14 cellular contexts compared by ENCODE assay signal in genomic region chr3:63207066-63207590, GRCh38.
A peak's percentile ranks its signal among the peaks of the same experiment; 100 is the strongest.
DNase-seq lines count a peak whose midpoint lies in the region; ATAC-seq, FAIRE-seq and TF ChIP-seq lines count a peak whose summit lies in the region.
"Had no signal": no experiment of that assay in that cellular context is flagged by ENCODE, and none has a peak within 500 bp of the region (broad histone marks: within the 10 kb centered on the region; RNA-seq: fewer than 3 reads in every experiment).

No MANE protein-coding gene starts in this region.

- no peak overlapping the region for H3K4me2 ChIP-seq in HepG2 (ENCODE audit: low read depth, low read length)
- H3K4me2 ChIP-seq: BLaER1 treated with 17β-estradiol and CSF1 and Interleukin-3, amounts not matched to agents 10 nM and 100 nM had no signal

- TF ChIP-seq RAD21 in HepG2 (CRISPR knock-in tag; IDR thresholded peaks at IDR 0.05) = no peak

- no peaks in the 10 kb centered on the region for H3K36me3 ChIP-seq in HepG2 (replicated peaks in 1 of 2; ENCODE audit: control insufficient read depth in 1 of 2, insufficient read depth in 2 of 2, low read length in 2 of 2)
- no peaks in the 10 kb centered on the region for H3K36me3 ChIP-seq in right lobe of liver
- H3K36me3 ChIP-seq: BLaER1 treated with 17β-estradiol and CSF1 and Interleukin-3, amounts not matched to agents 10 nM and 100 nM had no signal

- ATAC-seq in HepG2 (no peak), right lobe of liver (no peak), Right ventricle myocardium inferior (no peak), right cardiac atrium (no peak)
- ATAC-seq: GM12878 had no signal

- no peak for TF ChIP-seq POLR2A in HepG2 (IDR thresholded peaks at IDR 0.05; ENCODE audit: insufficient read depth in 1 of 2, low read depth in 2 of 2, low read length in 2 of 2)
- no peak for TF ChIP-seq POLR2A in right lobe of liver (IDR thresholded peaks at IDR 0.05)

- no peak overlapping the region for H3K4me3 ChIP-seq in HepG2 (replicated peaks in 1 of 3; ENCODE audit: insufficient read depth in 1 of 3, low read depth in 2 of 3, low read length in 3 of 3)
- no peak overlapping the region for H3K4me3 ChIP-seq in right lobe of liver
- H3K4me3 ChIP-seq in epithelial cell of esophagus (ENCODE audit: low read length) = no peak overlapping the region
- no peak overlapping the region for H3K4me3 ChIP-seq in fibroblast of villous mesenchyme (ENCODE audit: low read depth, low read length)
- H3K4me3 ChIP-seq in right cardiac atrium (ENCODE audit: low read length) = no peak overlapping the region
- H3K4me3 ChIP-seq: BLaER1 treated with 17β-estradiol and CSF1 and Interleukin-3, amounts not matched to agents 10 nM and 100 nM; GM12878 had no signal

- no peak overlapping the region for H3K9ac ChIP-seq in HepG2 (ENCODE audit: insufficient read depth, low read depth, low read length)
- H3K9ac ChIP-seq: BLaER1 treated with 17β-estradiol and CSF1 and Interleukin-3, amounts not matched to agents 10 nM and 100 nM had no signal

- no peaks in the 10 kb centered on the region for H3K79me2 ChIP-seq in HepG2 (ENCODE audit: insufficient read depth, low read length)

- no TSS peak for BruUV-seq in HepG2 (replicated peaks; lab: Mats Ljungman, UMichigan)

- no peak overlapping the region for H3K27ac ChIP-seq in HepG2 (ENCODE audit: extremely low read length, insufficient read depth, low read length)
- no peak overlapping the region for H3K27ac ChIP-seq in right lobe of liver
- H3K27ac ChIP-seq in right cardiac atrium (ENCODE audit: low read length) = no peak overlapping the region
- H3K27ac ChIP-seq: BLaER1 treated with 17β-estradiol and CSF1 and Interleukin-3, amounts not matched to agents 10 nM and 100 nM had no signal

- H3K9me3 ChIP-seq in HepG2 (ENCODE audit: low read length) (no peaks in the 10 kb centered on the region), right lobe of liver (no peaks in the 10 kb centered on the region), right cardiac atrium (ENCODE audit: control insufficient read depth, low read length) (no peaks in the 10 kb centered on the region)
- H3K9me3 ChIP-seq: BLaER1 treated with 17β-estradiol and CSF1 and Interleukin-3, amounts not matched to agents 10 nM and 100 nM had no signal

- no peaks in the 10 kb centered on the region for H4K20me1 ChIP-seq in HepG2 (ENCODE audit: insufficient read depth, low read length)
- H4K20me1 ChIP-seq: BLaER1 treated with 17β-estradiol and CSF1 and Interleukin-3, amounts not matched to agents 10 nM and 100 nM had no signal

- intact Hi-C loops in HepG2 (cut with micrococcal nuclease; ENCODE audit: unreplicated experiment) = no loop called here
- intact Hi-C loops in right lobe of liver (cut with DNase I) = no loop called here
- intact Hi-C loops in Right ventricle myocardium inferior (cut with DNase I) = no loop called here
- intact Hi-C loops in right cardiac atrium (cut with DNase I) = no loop called here

- CTCF ChIA-PET in HepG2 (lab: Yijun Ruan, JAX; ENCODE audit: low intra/inter-chr PET ratio, low total read pairs) = no interaction called here

- no peak overlapping the region for H2AFZ ChIP-seq in HepG2 (ENCODE audit: low read length)

- WGBS in HepG2 (ENCODE audit: low lambda C conversion rate) = 0% methylated on average over 2 of the region's 2 CpGs
- WGBS in right lobe of liver (ENCODE audit: insufficient coverage, low coverage, low lambda C conversion rate, missing lambda C conversion rate) = 30% methylated on average over 2 of the region's 2 CpGs
- 68% methylated on average over 2 of the region's 2 CpGs for WGBS in right cardiac atrium

- H3K27me3 ChIP-seq in HepG2 (ENCODE audit: control insufficient read depth in 1 of 2, insufficient read depth in 2 of 2, low read length in 2 of 2) = no peaks in the 10 kb centered on the region
- no peaks in the 10 kb centered on the region for H3K27me3 ChIP-seq in right lobe of liver
- H3K27me3 ChIP-seq in right cardiac atrium (ENCODE audit: control insufficient read depth, insufficient read depth) = no peaks in the 10 kb centered on the region
- H3K27me3 ChIP-seq: BLaER1 treated with 17β-estradiol and CSF1 and Interleukin-3, amounts not matched to agents 10 nM and 100 nM had no signal

- in situ Hi-C loops in HepG2 (cut with HindIII; ENCODE audit: extremely low pct_ligation_motif_present, low pct_unique_long_range_greater_than_20kb) = no loop called here

- TF ChIP-seq CTCF in HepG2 (CRISPR knock-in tag; IDR thresholded peaks at IDR 0.05) (no peak), right lobe of liver (IDR thresholded peaks at IDR 0.05) (no peak), epithelial cell of esophagus (IDR thresholded peaks at IDR 0.05; ENCODE audit: insufficient read depth, low read depth, low read length, missing control alignments) (no peak), fibroblast of villous mesenchyme (IDR thresholded peaks at IDR 0.05; ENCODE audit: insufficient read depth, low read depth, low read length) (no peak)

- no peak for FAIRE-seq in HepG2 (lab: Jason Lieb, UNC)
- FAIRE-seq: GM12878 had no signal

- POLR2A ChIA-PET in HepG2 (lab: Yijun Ruan, JAX) = no interaction called here

- H3K4me1 ChIP-seq in HepG2 (ENCODE audit: insufficient read depth, low read length) (no peaks in the 10 kb centered on the region), right lobe of liver (no peaks in the 10 kb centered on the region), right cardiac atrium (ENCODE audit: control insufficient read depth, insufficient read depth, low read length) (no peaks in the 10 kb centered on the region)
- H3K4me1 ChIP-seq: BLaER1 treated with 17β-estradiol and CSF1 and Interleukin-3, amounts not matched to agents 10 nM and 100 nM had no signal

- no peak for DNase-seq in HepG2 (ENCODE audit: low spot score)
- no peak for DNase-seq in right lobe of liver
- peak; percentile 13 for DNase-seq in epithelial cell of esophagus (ENCODE audit: low read depth)
- DNase-seq in fibroblast of villous mesenchyme (ENCODE audit: low read depth) = peak; percentile 3
- no peak for DNase-seq in Right ventricle myocardium inferior (ENCODE audit: missing footprints)
- DNase-seq in activated CD4-positive, alpha-beta T cell treated with anti-CD3 and anti-CD28 coated beads for 4 hours = no peak
- DNase-seq in right cardiac atrium = no peak
- DNase-seq: 8988T; CD4-positive, CD25-positive, alpha-beta regulatory T cell; DMS 273 treated with DMSO at 0.1 percent for 48 hours; IMR-90; KBM-7 had no signal

- TF ChIP-seq EP300 in HepG2 (IDR thresholded peaks at IDR 0.05; ENCODE audit: low read depth in 2 of 2, low read length in 2 of 2) (no peak), HepG2 (CRISPR knock-in tag; IDR thresholded peaks at IDR 0.05; ENCODE audit: borderline replicate concordance) (no peak)

TF ChIP-seq in HepG2, 621 proteins besides CTCF, POLR2A, EP300 and RAD21:
- TF ChIP-seq SKI (IDR thresholded peaks at IDR 0.05; ENCODE audit: partially characterized antibody) (no peak), CREB1 (IDR thresholded peaks at IDR 0.05) (peak; percentile 52), CREB1 (CRISPR knock-in tag; IDR thresholded peaks at IDR 0.05) (no peak)

Comparison
In these comparisons a context has a peak if more than half of its experiments do, and no peak if none do; other contexts are left out.
1. DNase-seq: peak in epithelial cell of esophagus (single experiment) and fibroblast of villous mesenchyme (single experiment); none in HepG2 (single experiment), right lobe of liver (0 of 3), Right ventricle myocardium inferior (single experiment), activated CD4-positive, alpha-beta T cell treated with anti-CD3 and anti-CD28 coated beads for 4 hours (0 of 2) and right cardiac atrium (0 of 3).